8 cellular contexts compared by ENCODE assay signal in the genomic region with DNA sequence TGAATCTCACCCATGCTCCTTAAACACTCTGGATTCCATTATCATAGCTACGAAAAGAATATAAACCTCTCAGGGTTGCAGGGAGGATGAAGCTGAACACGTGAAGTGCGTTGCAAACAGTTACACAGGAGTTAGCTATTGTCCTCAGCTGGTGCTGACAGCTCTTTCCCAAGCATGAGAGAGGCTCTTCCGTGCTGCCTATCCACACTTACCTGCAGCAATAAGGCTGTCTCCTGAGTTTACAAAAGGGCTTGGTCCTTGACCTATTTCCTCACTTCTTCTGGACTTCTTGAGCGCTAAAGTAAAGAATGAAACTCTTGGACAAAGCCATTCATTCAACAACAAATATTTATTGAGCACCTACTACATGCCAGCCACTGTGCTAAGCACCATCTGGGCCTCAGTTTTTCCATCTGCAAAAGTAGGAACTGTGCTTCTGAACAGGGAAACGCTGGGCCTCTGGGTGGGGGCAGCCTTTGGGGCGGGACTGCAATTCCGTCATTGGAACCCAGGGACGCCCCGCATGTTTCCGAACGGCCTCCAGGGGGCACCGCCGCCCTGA. TPM values are rescaled to one million over a fixed set of nuclear protein-coding genes. Genes with fewer than 3 reads are reported as not detected.
DNase-seq lines count a peak whose midpoint lies in the region; ATAC-seq lines count a peak whose summit lies in the region.

No MANE protein-coding gene starts in this region.

- no peaks in the 10 kb centered on the region for H3K9me3 ChIP-seq in CD4-positive, alpha-beta memory T cell (ENCODE audit: control insufficient read depth in 1 of 2, low read length in 2 of 2)
- no peaks in the 10 kb centered on the region for H3K9me3 ChIP-seq in mucosa of stomach (ENCODE audit: control insufficient read depth, low read length)

- peak overlapping the region; percentile 91 for H3K9ac ChIP-seq in mucosa of stomach (ENCODE audit: low read length)

- peak overlapping the region; percentile 89 to 97 (median 92) for H3K4me3 Mint-ChIP-seq in CD4-positive, alpha-beta memory T cell

- H3K27me3 ChIP-seq in CD4-positive, alpha-beta memory T cell (ENCODE audit: insufficient read depth, low read length) = no peaks in the 10 kb centered on the region
- no peaks in the 10 kb centered on the region for H3K27me3 ChIP-seq in mucosa of stomach (ENCODE audit: control insufficient read depth, insufficient read depth, low read length)

- intact Hi-C loops in CD4-positive, alpha-beta memory T cell (cut with micrococcal nuclease) = loop anchor here (1.0 to 5.0 kb wide), 7 partner anchors 65 to 226 kb away; a partner anchor contains a TSS

- DNase-seq in CD4-positive, alpha-beta memory T cell = no peak
- peak; percentile 78 for DNase-seq in NCI-H510A (lab: John Stamatoyannopoulos, UW)
- DNase-seq in activated T-cell treated with anti-CD3 and anti-CD28 coated beads for 24 hours (ENCODE audit: low read depth) = peak; percentile 89
- peak; percentile 16 for DNase-seq in epithelial cell of prostate (ENCODE audit: low read depth, low spot score)
- DNase-seq in stimulated activated CD8-positive, alpha-beta memory T cell treated with anti-CD3 and anti-CD28 coated beads, Interleukin-7, amount 100 ng/mL, for 48 hours (ENCODE audit: extremely low read depth in 1 of 2, low read depth in 1 of 2) = peak; percentile 80 to 86
- no peak for DNase-seq in NCI-H1092 (lab: John Stamatoyannopoulos, UW)

- H3K27me3 Mint-ChIP-seq in CD4-positive, alpha-beta memory T cell = no peaks in the 10 kb centered on the region

- H3K9me3 Mint-ChIP-seq in CD4-positive, alpha-beta memory T cell = no peaks in the 10 kb centered on the region

- peaks cover 0 to 5% of the 10 kb centered on the region in 2 donors for H3K36me3 Mint-ChIP-seq in CD4-positive, alpha-beta memory T cell

- H3K27ac Mint-ChIP-seq in CD4-positive, alpha-beta memory T cell = peak overlapping the region; percentile 95 to 98 (median 97)

- peaks cover 2% of the 10 kb centered on the region for H3K36me3 ChIP-seq in CD4-positive, alpha-beta memory T cell (ENCODE audit: insufficient read depth, low read length)
- peaks cover under 1% of the 10 kb centered on the region for H3K36me3 ChIP-seq in mucosa of stomach (ENCODE audit: control insufficient read depth, insufficient read depth, low read length)

- peaks cover 23% of the 10 kb centered on the region for H3K4me1 ChIP-seq in CD4-positive, alpha-beta memory T cell (ENCODE audit: insufficient read depth, low read length)
- peaks cover 10% of the 10 kb centered on the region for H3K4me1 ChIP-seq in mucosa of stomach (ENCODE audit: control insufficient read depth, insufficient read depth, low read length)

- peaks cover 13 to 28% (median 23%) of the 10 kb centered on the region in 4 donors for H3K4me1 Mint-ChIP-seq in CD4-positive, alpha-beta memory T cell

- peak overlapping the region in 1 of 2 donors; percentile 97 for H3K4me3 ChIP-seq in CD4-positive, alpha-beta memory T cell (ENCODE audit: low read length in 2 of 2)
- H3K4me3 ChIP-seq in mucosa of stomach (ENCODE audit: low read length) = peak overlapping the region; percentile 96

- POLR2A ChIA-PET in CD4-positive, alpha-beta memory T cell (lab: Charles Lee; ENCODE audit: partially characterized antibody) = interaction anchor here (0.8 to 3.3 kb wide), 11 partner anchors 15 to 169 kb away, joined by 3 to 21 read pairs (median 10); a partner anchor contains a TSS

- CTCF ChIA-PET in CD4-positive, alpha-beta memory T cell (lab: Charles Lee; ENCODE audit: partially characterized antibody) = interaction anchor here (0.6 to 7.1 kb wide), 22 partner anchors 13 to 318 kb away, joined by 3 to 65 read pairs (median 3); a partner anchor contains a TSS

- peak overlapping the region; percentile 98 for H3K27ac ChIP-seq in CD4-positive, alpha-beta memory T cell (ENCODE audit: low read depth, low read length)
- H3K27ac ChIP-seq in epithelial cell of prostate = peak overlapping the region; percentile 92

- ATAC-seq in GM21825 (IDR thresholded peaks at IDR 0.05; ENCODE audit: unreplicated experiment) = peak; percentile 64

RNA-seq across cellular contexts. Expression of a gene that starts 0.7 kb away (rescaled TPM):
- 10 to 100 TPM; 30.6 to 32.3 TPM for total RNA-seq in CD4-positive, alpha-beta memory T cell
- 100 to 1,000 TPM in 1 of 2 donors, 10 to 100 TPM in 1; 83.5 to 114 TPM for polyA plus RNA-seq in CD4-positive, alpha-beta memory T cell

RNA-seq across cellular contexts. Expression of a gene that starts 14.0 kb away (rescaled TPM):
- total RNA-seq in CD4-positive, alpha-beta memory T cell = 10 to 100 TPM; 24.5 to 26.7 TPM
- 10 to 100 TPM; 19.8 to 23.2 TPM for polyA plus RNA-seq in CD4-positive, alpha-beta memory T cell

RNA-seq across cellular contexts. Expression of a gene that starts 16.4 kb away (rescaled TPM):
- under 1 TPM in 1 of 2 experiments, not detected in 1; 0.17 TPM for total RNA-seq in CD4-positive, alpha-beta memory T cell
- polyA plus RNA-seq in CD4-positive, alpha-beta memory T cell = not detected

RNA-seq across cellular contexts. Expression of a gene that starts 27.8 kb away (rescaled TPM):
- total RNA-seq in CD4-positive, alpha-beta memory T cell = 10 to 100 TPM in 1 of 2 experiments, 1 to 10 TPM in 1; 9.4 to 10.5 TPM
- polyA plus RNA-seq in CD4-positive, alpha-beta memory T cell = 10 to 100 TPM in 1 of 2 donors, 1 to 10 TPM in 1; 6.8 to 10.6 TPM

RNA-seq across cellular contexts. Expression of a gene that starts 41.3 kb away (rescaled TPM):
- under 1 TPM; 0.44 to 0.91 TPM for total RNA-seq in CD4-positive, alpha-beta memory T cell
- polyA plus RNA-seq in CD4-positive, alpha-beta memory T cell = not detected

Comparison
In these comparisons a context has a peak if more than half of its experiments do, and no peak if none do; other contexts are left out.
1. DNase-seq: peak in NCI-H510A (single experiment), activated T-cell treated with anti-CD3 and anti-CD28 coated beads for 24 hours (single experiment), epithelial cell of prostate (single experiment) and stimulated activated CD8-positive, alpha-beta memory T cell treated with anti-CD3 and anti-CD28 coated beads, Interleukin-7, amount 100 ng/mL, for 48 hours (2 of 2); none in CD4-positive, alpha-beta memory T cell (0 of 5) and NCI-H1092 (single experiment).